ENCODE assay signal across 1 cellular context in genomic region chr1:153251988-153252387, GRCh38.
A peak's percentile ranks its signal among the peaks of the same experiment; 100 is the strongest.
TF ChIP-seq lines count a peak whose summit lies in the region.

No MANE protein-coding gene starts in this region.

TF ChIP-seq in GM12878, 131 proteins besides CTCF, POLR2A, EP300 and RAD21:
- no peak for TF ChIP-seq PRDM15 (CRISPR knock-in tag; IDR thresholded peaks at IDR 0.05)
- no peak for TF ChIP-seq RAD51 (IDR thresholded peaks at IDR 0.05)
- TF ChIP-seq RELB (IDR thresholded peaks at IDR 0.05; ENCODE audit: low read depth) = 0 out of 2 replicates have a peak, but pooled peaks have one; percentile 14
- TF ChIP-seq IKZF1 (conservative IDR thresholded peaks at IDR 0.05) = 0 out of 2 replicates have a peak, but pooled peaks have one; percentile 15
- no peak for TF ChIP-seq KAT2A (conservative IDR thresholded peaks at IDR 0.05; ENCODE audit: control insufficient read depth, low read depth, low read length)
- TF ChIP-seq CEBPB (IDR thresholded peaks at IDR 0.05; ENCODE audit: borderline replicate concordance in 1 of 2, low read depth in 2 of 2, low read length in 2 of 2) = no peak
